In the genomic region with DNA sequence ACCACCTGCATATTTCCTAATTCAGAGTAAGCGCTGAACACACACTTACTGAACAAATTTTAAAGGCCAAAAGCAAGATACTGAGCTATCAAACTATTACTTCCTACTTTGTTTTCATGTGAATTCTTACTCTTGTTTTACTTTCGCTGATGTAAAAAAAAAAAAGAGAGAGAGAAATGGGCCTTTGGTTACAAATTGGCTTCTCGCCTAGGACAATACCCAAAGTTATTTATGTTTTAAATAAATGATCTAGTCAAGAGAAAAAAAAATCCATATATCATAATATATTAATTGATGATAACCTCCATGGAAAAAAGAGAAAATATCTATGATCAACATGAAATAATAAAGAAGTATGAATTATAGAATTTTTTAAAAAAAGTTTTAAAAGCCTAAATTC, we compare ENCODE assay signal across 25 cellular contexts. TPM values are rescaled to one million over a fixed set of nuclear protein-coding genes. Genes with fewer than 3 reads are reported as not detected.
DNase-seq lines count a peak whose midpoint lies in the region; ATAC-seq, FAIRE-seq and TF ChIP-seq lines count a peak whose summit lies in the region.
"Had no signal": no experiment of that assay in that cellular context is flagged by ENCODE, and none has a peak within 500 bp of the region (broad histone marks: within the 10 kb centered on the region; RNA-seq: fewer than 3 reads in every experiment).

No MANE protein-coding gene starts in this region.

- ATAC-seq in right lobe of liver (no peak), HepG2 (no peak)

- TF ChIP-seq RAD21 in HepG2 (CRISPR knock-in tag; IDR thresholded peaks at IDR 0.05): no peak

- H3K4me2 ChIP-seq in HepG2 (ENCODE audit: low read depth, low read length): no peak overlapping the region

- H3K27me3 ChIP-seq in right lobe of liver: no peaks in the 10 kb centered on the region
- peaks cover 6 to 35% of the 10 kb centered on the region in 2 experiments; a peak in 4 of 5 replicates for H3K27me3 ChIP-seq in HepG2 (ENCODE audit: control insufficient read depth in 1 of 2, insufficient read depth in 2 of 2, low read length in 2 of 2)
- no peaks in the 10 kb centered on the region for H3K27me3 ChIP-seq in small intestine (ENCODE audit: control insufficient read depth in 2 of 2, insufficient read depth in 2 of 2, low read length in 2 of 2)
- H3K27me3 ChIP-seq: upper lobe of left lung had no signal

- H3K36me3 ChIP-seq in right lobe of liver: no peaks in the 10 kb centered on the region
- no peaks in the 10 kb centered on the region for H3K36me3 ChIP-seq in HepG2 (replicated peaks in 1 of 2; ENCODE audit: control insufficient read depth in 1 of 2, insufficient read depth in 2 of 2, low read length in 2 of 2)
- H3K36me3 ChIP-seq in kidney (ENCODE audit: control insufficient read depth in 1 of 2, insufficient read depth in 2 of 2, low read length in 2 of 2): peaks cover 0 to 3% of the 10 kb centered on the region in 2 donors
- H3K36me3 ChIP-seq in small intestine (ENCODE audit: control insufficient read depth in 2 of 2, insufficient read depth in 2 of 2, low read length in 2 of 2): no peaks in the 10 kb centered on the region
- H3K36me3 ChIP-seq: upper lobe of left lung had no signal

- FAIRE-seq in HepG2 (lab: Jason Lieb, UNC): no peak
- FAIRE-seq in kidney (lab: Jason Lieb, UNC): peak; percentile 79
- peak; percentile 83 for FAIRE-seq in small intestine (lab: Jason Lieb, UNC)
- FAIRE-seq: GM18507 had no signal

- CTCF ChIA-PET in HepG2 (lab: Yijun Ruan, JAX; ENCODE audit: low intra/inter-chr PET ratio, low total read pairs): no interaction called here

- intact Hi-C loops in right lobe of liver (cut with DNase I): no loop called here
- intact Hi-C loops in HepG2 (cut with micrococcal nuclease; ENCODE audit: unreplicated experiment): no loop called here
- intact Hi-C loops in kidney (cut with DNase I): no loop called here

- H3K9me3 ChIP-seq in right lobe of liver (no peaks in the 10 kb centered on the region), HepG2 (ENCODE audit: low read length) (no peaks in the 10 kb centered on the region), kidney (ENCODE audit: control insufficient read depth in 1 of 2, low read length in 2 of 2) (no peaks in the 10 kb centered on the region), small intestine (ENCODE audit: control insufficient read depth, low read depth) (no peaks in the 10 kb centered on the region)
- H3K9me3 ChIP-seq: Caco-2, heart right ventricle, upper lobe of left lung had no signal

- DNase-seq in right lobe of liver (no peak), HepG2 (ENCODE audit: low spot score) (no peak), kidney (no peak), small intestine (no peak), NAMALWA (ENCODE audit: low spot score) (no peak), GM10266 (ENCODE audit: extremely low spot score) (no peak), kidney glomerular epithelial cell (lab: John Stamatoyannopoulos, UW) (no peak), foreskin fibroblast (no peak)
- DNase-seq: activated CD4-positive, alpha-beta T cell treated with anti-CD3 and anti-CD28 coated beads, Interleukin-2, amount 10 ng/mL, durations not matched to agents 7 days and 5 days; amygdala; Caco-2; DMS79 treated with DMSO at 0.1 percent for 48 hours; GF-D8; KG1; NCI-H2029; NCI-H524 treated with DMSO at 0.1 percent for 48 hours; stimulated activated CD4-positive, alpha-beta T cell treated with anti-CD3 and anti-CD28 coated beads, Interleukin-4, amount 100 ng/mL, for 24 hours; T-helper 1 cell; upper lobe of left lung had no signal

- in situ Hi-C loops in HepG2 (cut with HindIII; ENCODE audit: extremely low pct_ligation_motif_present, low pct_unique_long_range_greater_than_20kb): no loop called here

- no peaks in the 10 kb centered on the region for H3K79me2 ChIP-seq in HepG2 (ENCODE audit: insufficient read depth, low read length)

- no peak overlapping the region for H3K4me3 ChIP-seq in right lobe of liver
- no peak overlapping the region for H3K4me3 ChIP-seq in HepG2 (replicated peaks in 1 of 3; ENCODE audit: insufficient read depth in 1 of 3, low read depth in 2 of 3, low read length in 3 of 3)
- no peak overlapping the region for H3K4me3 ChIP-seq in kidney (ENCODE audit: low read length in 2 of 2)
- H3K4me3 ChIP-seq in small intestine (ENCODE audit: low read depth in 1 of 2, low read length in 2 of 2): no peak overlapping the region
- H3K4me3 ChIP-seq in foreskin fibroblast (ENCODE audit: low read depth in 1 of 2, low read length in 2 of 2): no peak overlapping the region
- H3K4me3 ChIP-seq: SK-N-MC had no signal

- 47% methylated on average over 3 of the region's 3 CpGs for WGBS in right lobe of liver (ENCODE audit: insufficient coverage, low coverage, low lambda C conversion rate, missing lambda C conversion rate)
- WGBS in HepG2 (ENCODE audit: low lambda C conversion rate): 36% methylated on average over 3 of the region's 3 CpGs
- WGBS in small intestine, 3 donors: 73 to 85% (median 82%) methylated on average over 3 of the region's 3 CpGs

- TF ChIP-seq CTCF in right lobe of liver (IDR thresholded peaks at IDR 0.05) (no peak), HepG2 (CRISPR knock-in tag; IDR thresholded peaks at IDR 0.05) (no peak), kidney (IDR thresholded peaks at IDR 0.05; ENCODE audit: borderline replicate concordance, extremely low read depth, insufficient read depth) (no peak), GM10266 (IDR thresholded peaks at IDR 0.05; ENCODE audit: control insufficient read depth, insufficient read depth, low read depth, missing control alignments) (no peak), foreskin fibroblast (IDR thresholded peaks at IDR 0.05; ENCODE audit: low read depth, low read length) (no peak)

- H3K4me1 ChIP-seq in right lobe of liver (no peaks in the 10 kb centered on the region), HepG2 (ENCODE audit: insufficient read depth, low read length) (no peaks in the 10 kb centered on the region), kidney (ENCODE audit: control insufficient read depth in 1 of 2, insufficient read depth in 1 of 2, low read depth in 1 of 2, low read length in 2 of 2) (peaks cover 28 to 39% of the 10 kb centered on the region in 2 donors), small intestine (ENCODE audit: control insufficient read depth in 2 of 2, insufficient read depth in 1 of 2, low read depth in 1 of 2, low read length in 1 of 2) (peaks cover 0 to 4% of the 10 kb centered on the region in 2 donors)

- peak overlapping the region in 2 of 3 donors; percentile 43 to 54 for H3K27ac ChIP-seq in right lobe of liver
- H3K27ac ChIP-seq in HepG2 (ENCODE audit: extremely low read length, insufficient read depth, low read length): no peak overlapping the region
- H3K27ac ChIP-seq in kidney (ENCODE audit: low read depth in 2 of 2, low read length in 2 of 2): no peak overlapping the region
- no peak overlapping the region for H3K27ac ChIP-seq in small intestine (ENCODE audit: low read depth in 1 of 2, low read length in 1 of 2)
- H3K27ac ChIP-seq: epithelial cell of prostate, SK-N-MC had no signal

- TF ChIP-seq EP300 in HepG2 (IDR thresholded peaks at IDR 0.05; ENCODE audit: low read depth in 2 of 2, low read length in 2 of 2) (no peak), HepG2 (CRISPR knock-in tag; IDR thresholded peaks at IDR 0.05; ENCODE audit: borderline replicate concordance) (no peak)

- no TSS peak for BruUV-seq in HepG2 (replicated peaks; lab: Mats Ljungman, UMichigan)

- H4K20me1 ChIP-seq in HepG2 (ENCODE audit: insufficient read depth, low read length): no peaks in the 10 kb centered on the region

- TF ChIP-seq POLR2A in right lobe of liver (IDR thresholded peaks at IDR 0.05) (no peak), HepG2 (IDR thresholded peaks at IDR 0.05; ENCODE audit: insufficient read depth in 1 of 2, low read depth in 2 of 2, low read length in 2 of 2) (no peak)

- H2AFZ ChIP-seq in HepG2 (ENCODE audit: low read length): no peak overlapping the region

- H3K9ac ChIP-seq in HepG2 (ENCODE audit: insufficient read depth, low read depth, low read length) (no peak overlapping the region), kidney (ENCODE audit: low read length in 2 of 2) (no peak overlapping the region)

- POLR2A ChIA-PET in HepG2 (lab: Yijun Ruan, JAX): no interaction called here

RNA-seq across cellular contexts. Expression of a gene that starts 9.2 kb away (rescaled TPM):
- total RNA-seq in right lobe of liver (10 to 100 TPM in 5 of 6 experiments, 1 to 10 TPM in 1; 8.0 to 89.8 (median 41.1) TPM), HepG2 (2016; rRNA removed; fragmentation: Illumina TruSeq; extraction: Trizol) (not detected in 2 replicates), kidney (218 TPM)
- total RNA-seq in HepG2 (2016; cell fraction: cytosol; rRNA removed; fragmentation: Illumina TruSeq; extraction: Trizol; ENCODE audit: low read depth): not detected in 2 replicates
- not detected in 2 replicates for total RNA-seq in HepG2 (2016; cell fraction: insoluble cytoplasmic fraction; rRNA removed; fragmentation: Illumina TruSeq; extraction: Trizol)
- not detected in 2 replicates for total RNA-seq in HepG2 (2016; cell fraction: membrane; rRNA removed; fragmentation: Illumina TruSeq; extraction: Trizol)
- not detected in 2 replicates for total RNA-seq in HepG2 (2016; cell fraction: nucleus; rRNA removed; fragmentation: Illumina TruSeq; extraction: Trizol)
- polyA plus RNA-seq in HepG2 (2011; rRNA removed) (0.03 TPM in 1 of 2 replicates, not detected in the other), kidney (ENCODE audit: insufficient read depth, low read depth, low replicate concordance) (53.0 TPM), small intestine (10 to 100 TPM in 1 of 3 donors, 1 to 10 TPM in 2; 3.1 to 58.5 (median 5.9) TPM)
- polyA plus RNA-seq in HepG2 (2011; cell fraction: cytosol; rRNA removed): not detected in 2 replicates
- 0.05 TPM in 1 of 2 replicates, not detected in the other for polyA plus RNA-seq in HepG2 (2011; cell fraction: nucleus; rRNA removed)
- polyA plus RNA-seq in HepG2 (2012): not detected in 2 replicates
- polyA plus RNA-seq in HepG2 (2016; cell fraction: cytosol; fragmentation: Illumina TruSeq; extraction: Trizol; ENCODE audit: low read depth): not detected in 2 replicates
- polyA plus RNA-seq in HepG2 (2016; cell fraction: insoluble cytoplasmic fraction; fragmentation: Illumina TruSeq; extraction: Trizol; ENCODE audit: low read depth): not detected in 2 replicates
- polyA plus RNA-seq in HepG2 (2016; cell fraction: membrane; fragmentation: Illumina TruSeq; extraction: Trizol; ENCODE audit: low read depth): not detected in 2 replicates
- polyA plus RNA-seq in HepG2 (2016; cell fraction: nucleus; fragmentation: Illumina TruSeq; extraction: Trizol; ENCODE audit: insufficient read depth, low read depth): not detected in 2 replicates
- polyA minus RNA-seq in HepG2 (2011; rRNA and poly(A)+ RNA removed; ENCODE audit: low replicate concordance): 10.2 TPM in 1 of 2 replicates, not detected in the other
- not detected in 2 replicates for polyA minus RNA-seq in HepG2 (2011; cell fraction: cytosol; rRNA and poly(A)+ RNA removed)
- 0.13 TPM in 1 of 2 replicates, not detected in the other for polyA minus RNA-seq in HepG2 (2011; cell fraction: nucleus; rRNA and poly(A)+ RNA removed)
- total RNA-seq: activated CD8-positive, alpha-beta memory T cell treated with anti-CD3 and anti-CD28 coated beads for 36 hours had no signal

RNA-seq across cellular contexts. Expression of a gene that starts 9.3 kb away (rescaled TPM):
- total RNA-seq in right lobe of liver: 10 to 100 TPM in 5 of 6 experiments, 1 to 10 TPM in 1; 8.4 to 65.8 (median 42.5) TPM
- 0.15 and 0.22 TPM in 2 replicates for total RNA-seq in HepG2 (2016; rRNA removed; fragmentation: Illumina TruSeq; extraction: Trizol)
- not detected in 2 replicates for total RNA-seq in HepG2 (2016; cell fraction: cytosol; rRNA removed; fragmentation: Illumina TruSeq; extraction: Trizol; ENCODE audit: low read depth)
- 0.15 and 0.35 TPM in 2 replicates for total RNA-seq in HepG2 (2016; cell fraction: insoluble cytoplasmic fraction; rRNA removed; fragmentation: Illumina TruSeq; extraction: Trizol)
- total RNA-seq in HepG2 (2016; cell fraction: membrane; rRNA removed; fragmentation: Illumina TruSeq; extraction: Trizol): not detected in 2 replicates
- 1.3 TPM in 1 of 2 replicates, not detected in the other for total RNA-seq in HepG2 (2016; cell fraction: nucleus; rRNA removed; fragmentation: Illumina TruSeq; extraction: Trizol)
- 1.0 and 1.9 TPM in 2 replicates for polyA plus RNA-seq in HepG2 (2011; rRNA removed)
- polyA plus RNA-seq in HepG2 (2011; cell fraction: cytosol; rRNA removed): 0.56 and 1.6 TPM in 2 replicates
- polyA plus RNA-seq in HepG2 (2011; cell fraction: nucleus; rRNA removed): 1.2 and 4.2 TPM in 2 replicates
- polyA plus RNA-seq in HepG2 (2012): 0.25 and 0.92 TPM in 2 replicates
- 0.21 TPM in 1 of 2 replicates, not detected in the other for polyA plus RNA-seq in HepG2 (2016; cell fraction: cytosol; fragmentation: Illumina TruSeq; extraction: Trizol; ENCODE audit: low read depth)
- polyA plus RNA-seq in HepG2 (2016; cell fraction: insoluble cytoplasmic fraction; fragmentation: Illumina TruSeq; extraction: Trizol; ENCODE audit: low read depth): 0.19 and 0.68 TPM in 2 replicates
- polyA plus RNA-seq in HepG2 (2016; cell fraction: membrane; fragmentation: Illumina TruSeq; extraction: Trizol; ENCODE audit: low read depth): 0.21 and 0.27 TPM in 2 replicates
- polyA plus RNA-seq in HepG2 (2016; cell fraction: nucleus; fragmentation: Illumina TruSeq; extraction: Trizol; ENCODE audit: insufficient read depth, low read depth): 0.37 TPM in 1 of 2 replicates, not detected in the other
- 3.0 and 8.4 TPM in 2 replicates for polyA minus RNA-seq in HepG2 (2011; rRNA and poly(A)+ RNA removed; ENCODE audit: low replicate concordance)
- polyA minus RNA-seq in HepG2 (2011; cell fraction: cytosol; rRNA and poly(A)+ RNA removed): 0.97 and 1.9 TPM in 2 replicates
- 0.75 and 1.4 TPM in 2 replicates for polyA minus RNA-seq in HepG2 (2011; cell fraction: nucleus; rRNA and poly(A)+ RNA removed)
- 265 TPM for total RNA-seq in kidney
- 126 TPM for polyA plus RNA-seq in kidney (ENCODE audit: insufficient read depth, low read depth, low replicate concordance)
- 10 to 100 TPM; 42.3 to 76.7 (median 52.4) TPM for polyA plus RNA-seq in small intestine
- total RNA-seq: activated CD4-positive, alpha-beta T cell treated with anti-CD3 and anti-CD28 coated beads, Interleukin-2, amount 10 ng/mL, durations not matched to agents 7 days and 5 days; activated CD8-positive, alpha-beta memory T cell treated with anti-CD3 and anti-CD28 coated beads for 36 hours had no signal
- polyA plus RNA-seq: CD14-positive monocyte had no signal

Comparison
In these comparisons a context has a peak if more than half of its experiments do, and no peak if none do; other contexts are left out.
1. H3K27ac ChIP-seq: peak in right lobe of liver (2 of 3); none in HepG2 (single experiment), kidney (0 of 2) and small intestine (0 of 2).
2. RNA of a gene that starts 9.2 kb away (total RNA-seq): 218 TPM in kidney (single experiment) and 8.0 to 89.8 TPM in right lobe of liver; not detected in HepG2; every median in the first group is over 4 times any median in the second.